Comparison of ENCODE assay signal across 10 cellular contexts in the genomic region with DNA sequence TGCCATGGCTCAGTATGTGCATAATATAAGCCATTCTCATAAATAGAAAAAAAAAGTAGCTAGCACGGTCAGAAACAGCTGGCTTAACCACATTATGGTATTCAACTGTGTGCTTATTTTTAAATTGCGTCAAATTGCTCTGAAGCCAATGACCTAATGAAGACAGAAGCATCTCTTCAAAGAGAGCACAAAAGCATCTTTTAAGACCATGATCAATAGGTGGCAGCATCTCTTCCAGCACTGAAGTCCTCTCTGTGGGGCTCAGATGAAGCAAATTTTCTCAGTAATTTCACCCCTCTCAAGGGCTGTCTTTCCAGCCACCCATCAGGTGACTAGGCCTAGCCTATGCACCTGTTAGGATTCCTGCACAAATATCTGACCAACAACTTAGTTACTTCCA.
DNase-seq lines count a peak whose midpoint lies in the region; ATAC-seq, FAIRE-seq and TF ChIP-seq lines count a peak whose summit lies in the region.
"Had no signal": no experiment of that assay in that cellular context is flagged by ENCODE, and none has a peak within 500 bp of the region (broad histone marks: within the 10 kb centered on the region; RNA-seq: fewer than 3 reads in every experiment).

No MANE protein-coding gene starts in this region.

- WGBS in sigmoid colon, 2 donors: 52 to 58% methylated on average over 2 of the region's 2 CpGs

- no peaks in the 10 kb centered on the region for H4K20me1 ChIP-seq in keratinocyte (ENCODE audit: control insufficient read depth, extremely low read depth, insufficient read depth, low read length)

- H3K4me2 ChIP-seq in keratinocyte (ENCODE audit: control insufficient read depth, extremely low read depth, insufficient read depth, low read depth, low read length): no peak overlapping the region

- no peak overlapping the region for H2AFZ ChIP-seq in keratinocyte (ENCODE audit: control insufficient read depth, low read length)

- no peak for TF ChIP-seq POLR2A in H54 (IDR thresholded peaks at IDR 0.05; ENCODE audit: low read depth, low read length)
- TF ChIP-seq POLR2A in sigmoid colon (IDR thresholded peaks at IDR 0.05): no peak

- H3K9me1 ChIP-seq in keratinocyte (ENCODE audit: control insufficient read depth, extremely low read depth, insufficient read depth, low read length): no peaks in the 10 kb centered on the region

- no peak for TF ChIP-seq EP300 in sigmoid colon (IDR thresholded peaks at IDR 0.05)

- TF ChIP-seq CTCF in keratinocyte (optimal IDR thresholded peaks at IDR 0.05 in 1 of 3, IDR thresholded peaks at IDR 0.05 in 1 of 3, conservative IDR thresholded peaks at IDR 0.05 in 1 of 3; ENCODE audit: extremely low read depth in 1 of 3, insufficient read depth in 2 of 3, low read length in 3 of 3): peak; percentile 45 to 55 (median 52)
- TF ChIP-seq CTCF in sigmoid colon (IDR thresholded peaks at IDR 0.05): no peak

- dilution Hi-C loops in keratinocyte (cut with MboI; ENCODE audit: extremely low pct_ligation_motif_present, low sequenced_read_pairs): no loop called here

- DNase-seq in AG08395 (ENCODE audit: low spot score) (peak; percentile 58), H54 (ENCODE audit: insufficient read length, low spot score) (peak; percentile 20), adipocyte (ENCODE audit: low read depth) (peak; percentile 52), keratinocyte (ENCODE audit: low read depth, low spot score) (no peak), sigmoid colon (no peak), SK-N-DZ (ENCODE audit: low spot score) (no peak)
- no peak for DNase-seq in activated CD4-positive, alpha-beta T cell treated with anti-CD3 and anti-CD28 coated beads for 48 hours
- DNase-seq: naive B cell had no signal

- FAIRE-seq in H54 (lab: Jason Lieb, UNC): peak; percentile 55
- peak; percentile 55 for FAIRE-seq in keratinocyte (lab: Jason Lieb, UNC)

- H3K79me2 ChIP-seq in keratinocyte (ENCODE audit: control insufficient read depth, insufficient read depth, low read length): no peaks in the 10 kb centered on the region

- H3K27ac ChIP-seq in keratinocyte (ENCODE audit: control insufficient read depth, insufficient read depth, low read length): no peak overlapping the region
- H3K27ac ChIP-seq in sigmoid colon: no peak overlapping the region
- H3K27ac ChIP-seq: SK-N-MC had no signal

- H3K9me3 ChIP-seq in adipocyte (ENCODE audit: control insufficient read depth, low read length): no peaks in the 10 kb centered on the region
- no peaks in the 10 kb centered on the region for H3K9me3 ChIP-seq in keratinocyte (ENCODE audit: control insufficient read depth, low read depth, low read length)
- no peaks in the 10 kb centered on the region for H3K9me3 ChIP-seq in sigmoid colon

- H3K27me3 ChIP-seq in adipocyte (replicated peaks; ENCODE audit: control insufficient read depth, insufficient read depth, low read length) (no peaks in the 10 kb centered on the region), keratinocyte (ENCODE audit: control insufficient read depth, extremely low read depth, insufficient read depth, low read length) (no peaks in the 10 kb centered on the region), sigmoid colon (no peaks in the 10 kb centered on the region)

- ATAC-seq in GM18519 (IDR thresholded peaks at IDR 0.05; ENCODE audit: low FRiP score, unreplicated experiment): no peak

- H3K4me1 ChIP-seq in adipocyte (ENCODE audit: control insufficient read depth, insufficient read depth, low read length) (no peaks in the 10 kb centered on the region), keratinocyte (ENCODE audit: control insufficient read depth, extremely low read depth, insufficient read depth, low read length) (no peaks in the 10 kb centered on the region), sigmoid colon (peaks cover 0 to 13% (median 0%) of the 10 kb centered on the region in 4 donors)

- H3K36me3 ChIP-seq in adipocyte (ENCODE audit: control insufficient read depth, insufficient read depth, low read length, severe bottlenecking) (no peaks in the 10 kb centered on the region), keratinocyte (ENCODE audit: control insufficient read depth in 2 of 2, extremely low read depth in 1 of 2, insufficient read depth in 2 of 2, low read length in 2 of 2) (no peaks in the 10 kb centered on the region), sigmoid colon (no peaks in the 10 kb centered on the region)

- H3K4me3 ChIP-seq in adipocyte (ENCODE audit: low read length) (no peak overlapping the region), keratinocyte (ENCODE audit: control insufficient read depth in 2 of 3, extremely low read depth in 1 of 3, insufficient read depth in 2 of 3, low read depth in 1 of 3, low read length in 3 of 3) (no peak overlapping the region), sigmoid colon (no peak overlapping the region)
- H3K4me3 ChIP-seq: SK-N-MC had no signal

- intact Hi-C loops in sigmoid colon (cut with DNase I): no loop called here

- no peak overlapping the region for H3K9ac ChIP-seq in adipocyte (ENCODE audit: low read length)
- H3K9ac ChIP-seq in keratinocyte (ENCODE audit: control insufficient read depth, extremely low read depth, insufficient read depth, low read length): no peak overlapping the region

Comparison
In these comparisons a context has a peak if more than half of its experiments do, and no peak if none do; other contexts are left out.
1. DNase-seq: peak in AG08395 (single experiment), H54 (single experiment) and adipocyte (single experiment); none in keratinocyte (single experiment), sigmoid colon (single experiment), activated CD4-positive, alpha-beta T cell treated with anti-CD3 and anti-CD28 coated beads for 48 hours (single experiment) and SK-N-DZ (single experiment).
2. CTCF ChIP-seq: peak in keratinocyte (3 of 3); none in sigmoid colon (0 of 4).